Comparison of ENCODE assay signal across 1 cellular context in genomic region chr10:68135922-68136718, GRCh38.
TF ChIP-seq lines count a peak whose summit lies in the region.

No MANE protein-coding gene starts in this region.

TF ChIP-seq in HEK293, 187 proteins besides CTCF, POLR2A, EP300 and RAD21 (continued from another document and continues in another):
- TF ChIP-seq, protein P1, sequence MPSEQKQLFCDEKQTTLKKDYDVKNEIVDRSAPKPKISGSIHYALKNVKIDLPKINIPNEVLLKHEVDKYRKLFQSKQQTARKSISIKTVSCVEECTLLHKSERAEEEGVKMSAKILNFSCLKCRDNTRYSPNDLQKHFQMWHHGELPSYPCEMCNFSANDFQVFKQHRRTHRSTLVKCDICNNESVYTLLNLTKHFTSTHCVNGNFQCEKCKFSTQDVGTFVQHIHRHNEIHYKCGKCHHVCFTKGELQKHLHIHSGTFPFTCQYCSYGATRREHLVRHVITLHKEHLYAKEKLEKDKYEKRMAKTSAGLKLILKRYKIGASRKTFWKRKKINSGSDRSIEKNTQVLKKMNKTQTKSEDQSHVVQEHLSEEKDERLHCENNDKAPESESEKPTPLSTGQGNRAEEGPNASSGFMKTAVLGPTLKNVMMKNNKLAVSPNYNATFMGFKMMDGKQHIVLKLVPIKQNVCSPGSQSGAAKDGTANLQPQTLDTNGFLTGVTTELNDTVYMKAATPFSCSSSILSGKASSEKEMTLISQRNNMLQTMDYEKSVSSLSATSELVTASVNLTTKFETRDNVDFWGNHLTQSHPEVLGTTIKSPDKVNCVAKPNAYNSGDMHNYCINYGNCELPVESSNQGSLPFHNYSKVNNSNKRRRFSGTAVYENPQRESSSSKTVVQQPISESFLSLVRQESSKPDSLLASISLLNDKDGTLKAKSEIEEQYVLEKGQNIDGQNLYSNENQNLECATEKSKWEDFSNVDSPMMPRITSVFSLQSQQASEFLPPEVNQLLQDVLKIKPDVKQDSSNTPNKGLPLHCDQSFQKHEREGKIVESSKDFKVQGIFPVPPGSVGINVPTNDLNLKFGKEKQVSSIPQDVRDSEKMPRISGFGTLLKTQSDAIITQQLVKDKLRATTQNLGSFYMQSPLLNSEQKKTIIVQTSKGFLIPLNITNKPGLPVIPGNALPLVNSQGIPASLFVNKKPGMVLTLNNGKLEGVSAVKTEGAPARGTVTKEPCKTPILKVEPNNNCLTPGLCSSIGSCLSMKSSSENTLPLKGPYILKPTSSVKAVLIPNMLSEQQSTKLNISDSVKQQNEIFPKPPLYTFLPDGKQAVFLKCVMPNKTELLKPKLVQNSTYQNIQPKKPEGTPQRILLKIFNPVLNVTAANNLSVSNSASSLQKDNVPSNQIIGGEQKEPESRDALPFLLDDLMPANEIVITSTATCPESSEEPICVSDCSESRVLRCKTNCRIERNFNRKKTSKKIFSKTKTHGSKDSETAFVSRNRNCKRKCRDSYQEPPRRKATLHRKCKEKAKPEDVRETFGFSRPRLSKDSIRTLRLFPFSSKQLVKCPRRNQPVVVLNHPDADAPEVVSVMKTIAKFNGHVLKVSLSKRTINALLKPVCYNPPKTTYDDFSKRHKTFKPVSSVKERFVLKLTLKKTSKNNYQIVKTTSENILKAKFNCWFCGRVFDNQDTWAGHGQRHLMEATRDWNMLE (tag by site-specific recombination; conservative IDR thresholded peaks at IDR 0.05; ENCODE audit: low read depth): no peak
- TF ChIP-seq ZFP69B (tag by site-specific recombination; IDR thresholded peaks at IDR 0.05) (peak; percentile 82), KLF10 (tag by site-specific recombination; IDR thresholded peaks at IDR 0.05) (peak; percentile 18; the same call in 1 of the 2 replicates), SP7 (tag by site-specific recombination; IDR thresholded peaks at IDR 0.05) (peak; percentile 77; the same call in 1 of the 2 replicates), ZNF692 (tag by site-specific recombination; IDR thresholded peaks at IDR 0.05) (peak; percentile 90), ZBTB10 (tag by site-specific recombination; IDR thresholded peaks at IDR 0.05) (no peak), ZNF133 (tag by site-specific recombination; IDR thresholded peaks at IDR 0.05) (no peak), ZFP37 (tag by site-specific recombination; IDR thresholded peaks at IDR 0.05) (peak; percentile 98), ZNF398 (tag by site-specific recombination; IDR thresholded peaks at IDR 0.05) (0 out of 2 replicates have a peak, but pooled peaks have one; percentile 34), ZNF600 (tag by site-specific recombination; IDR thresholded peaks at IDR 0.05) (peak; percentile 93), ZNF596 (tag by site-specific recombination; IDR thresholded peaks at IDR 0.05) (0 out of 2 replicates have a peak, but pooled peaks have one; percentile 15), IKZF3 (tag by site-specific recombination; IDR thresholded peaks at IDR 0.05) (peak; percentile 21), ZXDB (tag by site-specific recombination; IDR thresholded peaks at IDR 0.05) (peak; percentile 51; the same call in 1 of the 2 replicates), FEZF1 (tag by site-specific recombination; IDR thresholded peaks at IDR 0.05) (peak; percentile 56), ZNF24 (tag by site-specific recombination; IDR thresholded peaks at IDR 0.05) (peak; percentile 81), ZNF2 (tag by site-specific recombination; IDR thresholded peaks at IDR 0.05) (peak; percentile 85), KLF1 (tag by site-specific recombination; IDR thresholded peaks at IDR 0.05) (0 out of 2 replicates have a peak, but pooled peaks have one; percentile 13), SP3 (tag by site-specific recombination; IDR thresholded peaks at IDR 0.05) (peak; percentile 36; the same call in 1 of the 2 replicates), ZNF223 (tag by site-specific recombination; IDR thresholded peaks at IDR 0.05) (no peak), ZNF660 (tag by site-specific recombination; IDR thresholded peaks at IDR 0.05) (peak; percentile 55; the same call in 1 of the 2 replicates), KLF8 (tag by site-specific recombination; IDR thresholded peaks at IDR 0.05) (peak; percentile 54; the same call in 1 of the 2 replicates), ZNF391 (tag by site-specific recombination; IDR thresholded peaks at IDR 0.05; ENCODE audit: borderline replicate concordance, low read depth) (0 out of 2 replicates have a peak, but pooled peaks have one; percentile 29), ZFP3 (tag by site-specific recombination; IDR thresholded peaks at IDR 0.05; ENCODE audit: low read depth) (no peak), ZSCAN23 (tag by site-specific recombination; IDR thresholded peaks at IDR 0.05) (peak; percentile 68), GLI2 (tag by site-specific recombination; IDR thresholded peaks at IDR 0.05; ENCODE audit: borderline replicate concordance, low read depth) (peak; percentile 41; the same call in 1 of the 2 replicates), ZBTB48 (tag by site-specific recombination; IDR thresholded peaks at IDR 0.05) (peak; percentile 48; the same call in 1 of the 2 replicates), ZNF239 (tag by site-specific recombination; IDR thresholded peaks at IDR 0.05) (no peak), ZNF19 (tag by site-specific recombination; IDR thresholded peaks at IDR 0.05; ENCODE audit: low read depth) (no peak), ZEB2 (tag by site-specific recombination; IDR thresholded peaks at IDR 0.05) (peak; percentile 96), ATF2 (tag by site-specific recombination; IDR thresholded peaks at IDR 0.05; ENCODE audit: low read depth) (peak; percentile 34; the same call in 1 of the 2 replicates), RBAK (tag by site-specific recombination; IDR thresholded peaks at IDR 0.05) (no peak), BCL6B (tag by site-specific recombination; IDR thresholded peaks at IDR 0.05) (peak; percentile 11; the same call in 1 of the 2 replicates), ZNF121 (tag by site-specific recombination; IDR thresholded peaks at IDR 0.05) (no peak), ZNF843 (tag by site-specific recombination; IDR thresholded peaks at IDR 0.05) (peak; percentile 75), ZNF394 (tag by site-specific recombination; IDR thresholded peaks at IDR 0.05; ENCODE audit: borderline replicate concordance) (0 out of 2 replicates have a peak, but pooled peaks have one; percentile 63)
- TF ChIP-seq, protein P2, sequence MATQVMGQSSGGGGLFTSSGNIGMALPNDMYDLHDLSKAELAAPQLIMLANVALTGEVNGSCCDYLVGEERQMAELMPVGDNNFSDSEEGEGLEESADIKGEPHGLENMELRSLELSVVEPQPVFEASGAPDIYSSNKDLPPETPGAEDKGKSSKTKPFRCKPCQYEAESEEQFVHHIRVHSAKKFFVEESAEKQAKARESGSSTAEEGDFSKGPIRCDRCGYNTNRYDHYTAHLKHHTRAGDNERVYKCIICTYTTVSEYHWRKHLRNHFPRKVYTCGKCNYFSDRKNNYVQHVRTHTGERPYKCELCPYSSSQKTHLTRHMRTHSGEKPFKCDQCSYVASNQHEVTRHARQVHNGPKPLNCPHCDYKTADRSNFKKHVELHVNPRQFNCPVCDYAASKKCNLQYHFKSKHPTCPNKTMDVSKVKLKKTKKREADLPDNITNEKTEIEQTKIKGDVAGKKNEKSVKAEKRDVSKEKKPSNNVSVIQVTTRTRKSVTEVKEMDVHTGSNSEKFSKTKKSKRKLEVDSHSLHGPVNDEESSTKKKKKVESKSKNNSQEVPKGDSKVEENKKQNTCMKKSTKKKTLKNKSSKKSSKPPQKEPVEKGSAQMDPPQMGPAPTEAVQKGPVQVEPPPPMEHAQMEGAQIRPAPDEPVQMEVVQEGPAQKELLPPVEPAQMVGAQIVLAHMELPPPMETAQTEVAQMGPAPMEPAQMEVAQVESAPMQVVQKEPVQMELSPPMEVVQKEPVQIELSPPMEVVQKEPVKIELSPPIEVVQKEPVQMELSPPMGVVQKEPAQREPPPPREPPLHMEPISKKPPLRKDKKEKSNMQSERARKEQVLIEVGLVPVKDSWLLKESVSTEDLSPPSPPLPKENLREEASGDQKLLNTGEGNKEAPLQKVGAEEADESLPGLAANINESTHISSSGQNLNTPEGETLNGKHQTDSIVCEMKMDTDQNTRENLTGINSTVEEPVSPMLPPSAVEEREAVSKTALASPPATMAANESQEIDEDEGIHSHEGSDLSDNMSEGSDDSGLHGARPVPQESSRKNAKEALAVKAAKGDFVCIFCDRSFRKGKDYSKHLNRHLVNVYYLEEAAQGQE (tag by site-specific recombination; IDR thresholded peaks at IDR 0.05): 0 out of 2 replicates have a peak, but pooled peaks have one; percentile 6
- TF ChIP-seq, protein P3, sequence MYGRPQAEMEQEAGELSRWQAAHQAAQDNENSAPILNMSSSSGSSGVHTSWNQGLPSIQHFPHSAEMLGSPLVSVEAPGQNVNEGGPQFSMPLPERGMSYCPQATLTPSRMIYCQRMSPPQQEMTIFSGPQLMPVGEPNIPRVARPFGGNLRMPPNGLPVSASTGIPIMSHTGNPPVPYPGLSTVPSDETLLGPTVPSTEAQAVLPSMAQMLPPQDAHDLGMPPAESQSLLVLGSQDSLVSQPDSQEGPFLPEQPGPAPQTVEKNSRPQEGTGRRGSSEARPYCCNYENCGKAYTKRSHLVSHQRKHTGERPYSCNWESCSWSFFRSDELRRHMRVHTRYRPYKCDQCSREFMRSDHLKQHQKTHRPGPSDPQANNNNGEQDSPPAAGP (tag by site-specific recombination; IDR thresholded peaks at IDR 0.05): peak; percentile 79
- TF ChIP-seq, protein P4, sequence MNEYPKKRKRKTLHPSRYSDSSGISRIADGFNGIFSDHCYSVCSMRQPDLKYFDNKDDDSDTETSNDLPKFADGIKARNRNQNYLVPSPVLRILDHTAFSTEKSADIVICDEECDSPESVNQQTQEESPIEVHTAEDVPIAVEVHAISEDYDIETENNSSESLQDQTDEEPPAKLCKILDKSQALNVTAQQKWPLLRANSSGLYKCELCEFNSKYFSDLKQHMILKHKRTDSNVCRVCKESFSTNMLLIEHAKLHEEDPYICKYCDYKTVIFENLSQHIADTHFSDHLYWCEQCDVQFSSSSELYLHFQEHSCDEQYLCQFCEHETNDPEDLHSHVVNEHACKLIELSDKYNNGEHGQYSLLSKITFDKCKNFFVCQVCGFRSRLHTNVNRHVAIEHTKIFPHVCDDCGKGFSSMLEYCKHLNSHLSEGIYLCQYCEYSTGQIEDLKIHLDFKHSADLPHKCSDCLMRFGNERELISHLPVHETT (tag by site-specific recombination; IDR thresholded peaks at IDR 0.05): peak; percentile 90
